8 cellular contexts compared by ENCODE assay signal in genomic region chr19:52690395-52691214, GRCh38. TPM values are rescaled to one million over a fixed set of nuclear protein-coding genes. Genes with fewer than 3 reads are reported as not detected.
DNase-seq lines count a peak whose midpoint lies in the region; ATAC-seq and TF ChIP-seq lines count a peak whose summit lies in the region.

No MANE protein-coding gene starts in this region.

- no peaks in the 10 kb centered on the region for H3K27me3 ChIP-seq in CD4-positive, alpha-beta memory T cell (ENCODE audit: insufficient read depth, low read length)
- H3K27me3 ChIP-seq in HUES48 (ENCODE audit: control insufficient read depth, insufficient read depth, low read length): peaks cover 28% of the 10 kb centered on the region
- H3K27me3 ChIP-seq in OCI-LY3 (ENCODE audit: low read depth, low read length): no peaks in the 10 kb centered on the region
- H3K27me3 ChIP-seq in esophagus (ENCODE audit: control insufficient read depth in 1 of 2, insufficient read depth in 2 of 2, low read length in 2 of 2): no peaks in the 10 kb centered on the region
- H3K27me3 ChIP-seq in mucosa of rectum (ENCODE audit: control insufficient read depth in 2 of 2, insufficient read depth in 2 of 2, low read length in 2 of 2): no peaks in the 10 kb centered on the region

- H3K4me1 ChIP-seq in CD4-positive, alpha-beta memory T cell (ENCODE audit: insufficient read depth, low read length): peaks cover 23% of the 10 kb centered on the region
- H3K4me1 ChIP-seq in HUES48 (ENCODE audit: control insufficient read depth, insufficient read depth, low read length): no peaks in the 10 kb centered on the region
- H3K4me1 ChIP-seq in OCI-LY3 (ENCODE audit: low read length): peaks cover 33% of the 10 kb centered on the region
- no peaks in the 10 kb centered on the region for H3K4me1 ChIP-seq in esophagus (ENCODE audit: control insufficient read depth in 2 of 2, insufficient read depth in 2 of 2, low read length in 1 of 2)
- H3K4me1 ChIP-seq in mucosa of rectum (ENCODE audit: control insufficient read depth in 2 of 2, insufficient read depth in 2 of 2, low read length in 2 of 2): peaks cover 7 to 8% of the 10 kb centered on the region in 2 donors

- H3K4me3 ChIP-seq in CD4-positive, alpha-beta memory T cell (ENCODE audit: low read length in 2 of 2): peak overlapping the region; percentile 66 to 90
- peak overlapping the region; percentile 98 for H3K4me3 ChIP-seq in HUES48 (ENCODE audit: low read depth, low read length)
- peak overlapping the region; percentile 75 for H3K4me3 ChIP-seq in OCI-LY3 (ENCODE audit: low read length)
- H3K4me3 ChIP-seq in esophagus (ENCODE audit: low read depth in 1 of 2, low read length in 2 of 2): peak overlapping the region; percentile 54 to 71
- H3K4me3 ChIP-seq in mucosa of rectum (ENCODE audit: low read length in 2 of 2): peak overlapping the region; percentile 74 to 95

- no peaks in the 10 kb centered on the region for H3K9me3 ChIP-seq in CD4-positive, alpha-beta memory T cell (ENCODE audit: control insufficient read depth in 1 of 2, low read length in 2 of 2)
- H3K9me3 ChIP-seq in HUES48 (ENCODE audit: control insufficient read depth, insufficient read depth, low read length): no peaks in the 10 kb centered on the region
- no peaks in the 10 kb centered on the region; the same call in 1 of the 2 replicates for H3K9me3 ChIP-seq in OCI-LY3 (ENCODE audit: insufficient read depth, low read length)
- H3K9me3 ChIP-seq in esophagus (ENCODE audit: control insufficient read depth in 2 of 2, insufficient read depth in 1 of 2, low read depth in 1 of 2, low read length in 1 of 2): no peaks in the 10 kb centered on the region
- no peaks in the 10 kb centered on the region for H3K9me3 ChIP-seq in mucosa of rectum (ENCODE audit: control insufficient read depth in 2 of 2, low read length in 2 of 2)

- POLR2A ChIA-PET in CD4-positive, alpha-beta memory T cell (lab: Charles Lee; ENCODE audit: partially characterized antibody): interaction anchor here (1.0 to 1.6 kb wide), 2 partner anchors 90 to 293 kb away, joined by 3 read pairs; partner anchors contain the start of gene ZNF528

- ATAC-seq in GM19468 (IDR thresholded peaks at IDR 0.05; ENCODE audit: extremely low read depth, unreplicated experiment): peak; percentile 84
- peak; percentile 97 to 98 for ATAC-seq in activated T-cell treated with anti-CD3 and anti-CD28 coated beads, Interleukin-2, amount 50 U/mL, for 4 hours

- WGBS in esophagus, 2 donors: 4 to 6% methylated on average over 45 of the region's 45 CpGs

- H3K4me3 Mint-ChIP-seq in CD4-positive, alpha-beta memory T cell: peak overlapping the region; percentile 90 to 99 (median 96)
- peak overlapping the region; percentile 96 for H3K4me3 Mint-ChIP-seq in activated T-cell treated with anti-CD3 and anti-CD28 coated beads, Interleukin-2, amount 50 U/mL, for 4 hours

- TF ChIP-seq CTCF in OCI-LY3 (IDR thresholded peaks at IDR 0.05; ENCODE audit: low read depth, low read length): no peak

- H3K36me3 ChIP-seq in CD4-positive, alpha-beta memory T cell (ENCODE audit: insufficient read depth, low read length): no peaks in the 10 kb centered on the region
- H3K36me3 ChIP-seq in HUES48 (ENCODE audit: control insufficient read depth, insufficient read depth, low read length) (no peaks in the 10 kb centered on the region), OCI-LY3 (replicated peaks; ENCODE audit: low read depth, low read length) (no peaks in the 10 kb centered on the region), esophagus (ENCODE audit: control insufficient read depth in 2 of 2, insufficient read depth in 2 of 2, low read length in 1 of 2) (no peaks in the 10 kb centered on the region), mucosa of rectum (ENCODE audit: control insufficient read depth in 2 of 2, insufficient read depth in 2 of 2, low read length in 2 of 2) (no peaks in the 10 kb centered on the region)

- H3K36me3 Mint-ChIP-seq in CD4-positive, alpha-beta memory T cell: peaks cover 4 to 6% of the 10 kb centered on the region in 2 donors
- H3K36me3 Mint-ChIP-seq in activated T-cell treated with anti-CD3 and anti-CD28 coated beads, Interleukin-2, amount 50 U/mL, for 4 hours (ENCODE audit: insufficient read depth): peaks cover 1% of the 10 kb centered on the region

- peaks cover 18 to 35% (median 26%) of the 10 kb centered on the region in 4 donors for H3K4me1 Mint-ChIP-seq in CD4-positive, alpha-beta memory T cell
- peaks cover 31% of the 10 kb centered on the region for H3K4me1 Mint-ChIP-seq in activated T-cell treated with anti-CD3 and anti-CD28 coated beads, Interleukin-2, amount 50 U/mL, for 4 hours (ENCODE audit: low read depth)

- peak overlapping the region; percentile 88 to 96 (median 94) for H3K27ac Mint-ChIP-seq in CD4-positive, alpha-beta memory T cell

- peak overlapping the region; percentile 78 for H2AFZ ChIP-seq in OCI-LY3 (ENCODE audit: low read depth, low read length)

- H3K4me2 ChIP-seq in OCI-LY3 (ENCODE audit: low read length): peak overlapping the region; percentile 56

- CTCF ChIA-PET in CD4-positive, alpha-beta memory T cell (lab: Charles Lee; ENCODE audit: partially characterized antibody): no interaction called here

- H3K9ac ChIP-seq in HUES48 (ENCODE audit: low read depth, low read length) (peak overlapping the region; percentile 73), OCI-LY3 (ENCODE audit: low read length) (peak overlapping the region; percentile 71), mucosa of rectum (ENCODE audit: low read depth in 1 of 2, low read length in 2 of 2) (peak overlapping the region; percentile 57 to 72)

- no peaks in the 10 kb centered on the region for H3K27me3 Mint-ChIP-seq in CD4-positive, alpha-beta memory T cell
- H3K27me3 Mint-ChIP-seq in activated T-cell treated with anti-CD3 and anti-CD28 coated beads, Interleukin-2, amount 50 U/mL, for 4 hours (ENCODE audit: low read depth): no peaks in the 10 kb centered on the region

- peak overlapping the region; percentile 78 for H3K27ac ChIP-seq in CD4-positive, alpha-beta memory T cell (ENCODE audit: low read depth, low read length)
- H3K27ac ChIP-seq in HUES48 (ENCODE audit: low read depth, low read length): peak overlapping the region; percentile 93
- peak overlapping the region; percentile 21; the same call in 1 of the 2 replicates for H3K27ac ChIP-seq in OCI-LY3 (ENCODE audit: low read length)
- H3K27ac ChIP-seq in esophagus (ENCODE audit: low read depth in 2 of 2, low read length in 1 of 2): peak overlapping the region; percentile 88 to 96
- H3K27ac ChIP-seq in mucosa of rectum (ENCODE audit: low read depth in 2 of 2, low read length in 2 of 2): peak overlapping the region; percentile 76 to 81

- DNase-seq in CD4-positive, alpha-beta memory T cell: peak; percentile 86 to 92 (median 89)
- peak; percentile 89 for DNase-seq in activated T-cell treated with anti-CD3 and anti-CD28 coated beads, Interleukin-2, amount 50 U/mL, for 4 hours
- DNase-seq in stimulated activated CD8-positive, alpha-beta memory T cell treated with anti-CD3 and anti-CD28 coated beads, Interleukin-4, amount 100 ng/mL, for 24 hours (ENCODE audit: low read depth): peak; percentile 87

- intact Hi-C loops in CD4-positive, alpha-beta memory T cell (cut with micrococcal nuclease): loop anchor here (1.0 to 2.0 kb wide), 4 partner anchors 45 to 520 kb away; partner anchors contain the start of genes ZNF611, ZNF808, ZNF83 and ZNF836

- peaks cover 0 to 4% (median 0%) of the 10 kb centered on the region in 8 donors for H3K9me3 Mint-ChIP-seq in CD4-positive, alpha-beta memory T cell
- H3K9me3 Mint-ChIP-seq in activated T-cell treated with anti-CD3 and anti-CD28 coated beads, Interleukin-2, amount 50 U/mL, for 4 hours: no peaks in the 10 kb centered on the region

- H3K79me2 ChIP-seq in OCI-LY3 (ENCODE audit: low read length): peaks cover 16% of the 10 kb centered on the region

- no peaks in the 10 kb centered on the region for H4K20me1 ChIP-seq in OCI-LY3 (ENCODE audit: insufficient read depth, low read length)

RNA-seq across cellular contexts. Expression of gene ZNF611, which starts 44.2 kb away (rescaled TPM):
- total RNA-seq in CD4-positive, alpha-beta memory T cell: 10 to 100 TPM; 52.8 to 53.7 TPM
- 10 to 100 TPM; 23.6 to 37.9 TPM for polyA plus RNA-seq in CD4-positive, alpha-beta memory T cell
- 10 to 100 TPM; 10.4 to 15.3 (median 13.4) TPM for total RNA-seq in activated T-cell treated with anti-CD3 and anti-CD28 coated beads, Interleukin-2, amount 50 U/mL, for 4 hours
- polyA plus RNA-seq in esophagus: 1 to 10 TPM; 1.8 to 3.3 TPM

RNA-seq across cellular contexts. Expression of gene ZNF83, which starts 52.5 kb away (rescaled TPM):
- 100 to 1,000 TPM; 128 to 130 TPM for total RNA-seq in CD4-positive, alpha-beta memory T cell
- 10 to 100 TPM; 10.7 to 25.6 TPM for polyA plus RNA-seq in CD4-positive, alpha-beta memory T cell
- 1 to 10 TPM; 7.9 to 9.0 (median 8.8) TPM for total RNA-seq in activated T-cell treated with anti-CD3 and anti-CD28 coated beads, Interleukin-2, amount 50 U/mL, for 4 hours
- 10 to 100 TPM; 17.5 to 59.7 TPM for polyA plus RNA-seq in esophagus

Comparison
In these comparisons a context has a peak if more than half of its experiments do, and no peak if none do; other contexts are left out.
1. Peak in every context shown above with its lines: DNase-seq, ATAC-seq, H3K4me3 ChIP-seq and H3K27ac ChIP-seq.
2. H3K27ac ChIP-seq: peak in every context shown above with its lines; median percentile 93 in HUES48; 92 in esophagus; 78 in mucosa of rectum; 78 in CD4-positive, alpha-beta memory T cell; 21 in OCI-LY3.
3. RNA of gene ZNF83, which starts 52.5 kb away (total RNA-seq): 128 to 130 TPM in CD4-positive, alpha-beta memory T cell; 7.9 to 9.0 TPM in activated T-cell treated with anti-CD3 and anti-CD28 coated beads, Interleukin-2, amount 50 U/mL, for 4 hours; every median in the first group is over 10 times any median in the second.